1 cellular context compared by ENCODE assay signal in the genomic region with DNA sequence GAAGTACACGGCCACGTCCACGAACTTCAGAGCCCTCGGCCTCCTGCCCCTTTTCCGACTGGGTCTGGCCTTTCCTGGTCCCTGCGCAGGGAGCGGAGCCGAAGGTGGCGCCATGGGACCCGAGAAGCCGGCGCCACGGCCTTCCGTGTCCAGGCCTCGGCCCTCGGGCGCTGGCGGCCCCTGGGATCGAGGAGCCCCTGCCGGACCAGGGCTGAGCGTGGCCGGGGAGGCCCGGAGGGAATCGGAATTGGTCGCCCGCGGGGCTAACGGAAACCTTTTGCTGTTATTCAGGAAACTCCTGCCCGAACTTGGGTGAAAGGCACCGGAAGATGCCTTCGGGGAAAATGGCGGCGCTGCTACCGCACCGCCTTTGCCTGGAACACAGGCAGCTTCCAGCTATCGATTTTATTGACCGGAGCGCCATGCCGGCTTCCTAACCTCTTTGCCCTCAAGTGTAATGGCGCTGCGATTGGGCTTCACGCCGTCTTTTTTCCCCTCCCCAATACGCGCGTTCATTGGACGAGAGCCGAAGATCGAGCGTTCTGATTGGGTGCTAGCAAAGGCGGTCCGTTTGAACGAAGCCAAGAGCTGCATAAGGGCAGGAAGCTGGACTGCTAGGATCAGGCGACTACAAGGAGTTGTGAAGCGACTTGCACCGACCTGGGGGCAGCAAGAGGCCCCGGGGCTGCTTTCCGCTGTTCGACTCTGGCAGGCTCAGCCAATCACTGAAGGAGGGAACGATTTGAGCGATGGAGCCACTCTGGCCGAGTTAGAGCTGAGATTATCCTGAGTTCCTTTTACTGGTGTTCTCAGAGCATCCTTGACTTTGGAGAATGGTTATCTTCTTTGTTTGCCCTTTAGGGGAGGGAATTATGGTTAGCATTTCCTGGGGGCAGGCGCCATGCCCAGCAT.
TF ChIP-seq lines count a peak whose summit lies in the region.

TSS of gene ZNF689 (minus strand) at position 462 of the 912 bp plus-strand sequence. CDS start at position 114, 348 bp downstream.

TF ChIP-seq in GM12878, 131 proteins besides CTCF, POLR2A, EP300 and RAD21 (continued from another document):
- TF ChIP-seq IKZF1 (conservative IDR thresholded peaks at IDR 0.05) (peak; percentile 97), NBN (IDR thresholded peaks at IDR 0.05) (peak; percentile 57; the same call in 1 of the 2 replicates), RB1 (IDR thresholded peaks at IDR 0.05; ENCODE audit: borderline replicate concordance) (0 out of 2 replicates have a peak, but pooled peaks have one; percentile 58), NR2F1 (conservative IDR thresholded peaks at IDR 0.05) (peak; percentile 59; the same call in 1 of the 2 replicates), ATF2 (IDR thresholded peaks at IDR 0.05; ENCODE audit: low read length) (no peak), SREBF1 (IDR thresholded peaks at IDR 0.05; ENCODE audit: low read length) (no peak), YY1 (IDR thresholded peaks at IDR 0.05; ENCODE audit: low read depth, low read length) (peak; percentile 99), PAX8 (IDR thresholded peaks at IDR 0.05) (no peak), SP1 (IDR thresholded peaks at IDR 0.05; ENCODE audit: low read depth, low read length) (peak; percentile 100), FOXK2 (IDR thresholded peaks at IDR 0.05) (no peak), EGR1 (IDR thresholded peaks at IDR 0.05; ENCODE audit: borderline replicate concordance in 1 of 2, low read depth in 2 of 2, low read length in 2 of 2) (0 out of 3 replicates have a peak, but pooled peaks of 1 of the 2 experiments have one; percentile 11), KDM1A (IDR thresholded peaks at IDR 0.05; ENCODE audit: borderline replicate concordance) (no peak), ETV6 (conservative IDR thresholded peaks at IDR 0.05 in 1 of 2, IDR thresholded peaks at IDR 0.05 in 1 of 2; ENCODE audit: borderline replicate concordance in 1 of 2, low read depth in 1 of 2) (no peak), KAT2A (conservative IDR thresholded peaks at IDR 0.05; ENCODE audit: control insufficient read depth, low read depth, low read length) (no peak), NFIC (IDR thresholded peaks at IDR 0.05; ENCODE audit: low read depth, low read length) (no peak), ZBTB11 (CRISPR knock-in tag; IDR thresholded peaks at IDR 0.05) (no peak)
- TF ChIP-seq, protein P1, sequence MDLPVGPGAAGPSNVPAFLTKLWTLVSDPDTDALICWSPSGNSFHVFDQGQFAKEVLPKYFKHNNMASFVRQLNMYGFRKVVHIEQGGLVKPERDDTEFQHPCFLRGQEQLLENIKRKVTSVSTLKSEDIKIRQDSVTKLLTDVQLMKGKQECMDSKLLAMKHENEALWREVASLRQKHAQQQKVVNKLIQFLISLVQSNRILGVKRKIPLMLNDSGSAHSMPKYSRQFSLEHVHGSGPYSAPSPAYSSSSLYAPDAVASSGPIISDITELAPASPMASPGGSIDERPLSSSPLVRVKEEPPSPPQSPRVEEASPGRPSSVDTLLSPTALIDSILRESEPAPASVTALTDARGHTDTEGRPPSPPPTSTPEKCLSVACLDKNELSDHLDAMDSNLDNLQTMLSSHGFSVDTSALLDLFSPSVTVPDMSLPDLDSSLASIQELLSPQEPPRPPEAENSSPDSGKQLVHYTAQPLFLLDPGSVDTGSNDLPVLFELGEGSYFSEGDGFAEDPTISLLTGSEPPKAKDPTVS (IDR thresholded peaks at IDR 0.05; ENCODE audit: low read depth, low read length), result no peak
- TF ChIP-seq, protein P2, sequence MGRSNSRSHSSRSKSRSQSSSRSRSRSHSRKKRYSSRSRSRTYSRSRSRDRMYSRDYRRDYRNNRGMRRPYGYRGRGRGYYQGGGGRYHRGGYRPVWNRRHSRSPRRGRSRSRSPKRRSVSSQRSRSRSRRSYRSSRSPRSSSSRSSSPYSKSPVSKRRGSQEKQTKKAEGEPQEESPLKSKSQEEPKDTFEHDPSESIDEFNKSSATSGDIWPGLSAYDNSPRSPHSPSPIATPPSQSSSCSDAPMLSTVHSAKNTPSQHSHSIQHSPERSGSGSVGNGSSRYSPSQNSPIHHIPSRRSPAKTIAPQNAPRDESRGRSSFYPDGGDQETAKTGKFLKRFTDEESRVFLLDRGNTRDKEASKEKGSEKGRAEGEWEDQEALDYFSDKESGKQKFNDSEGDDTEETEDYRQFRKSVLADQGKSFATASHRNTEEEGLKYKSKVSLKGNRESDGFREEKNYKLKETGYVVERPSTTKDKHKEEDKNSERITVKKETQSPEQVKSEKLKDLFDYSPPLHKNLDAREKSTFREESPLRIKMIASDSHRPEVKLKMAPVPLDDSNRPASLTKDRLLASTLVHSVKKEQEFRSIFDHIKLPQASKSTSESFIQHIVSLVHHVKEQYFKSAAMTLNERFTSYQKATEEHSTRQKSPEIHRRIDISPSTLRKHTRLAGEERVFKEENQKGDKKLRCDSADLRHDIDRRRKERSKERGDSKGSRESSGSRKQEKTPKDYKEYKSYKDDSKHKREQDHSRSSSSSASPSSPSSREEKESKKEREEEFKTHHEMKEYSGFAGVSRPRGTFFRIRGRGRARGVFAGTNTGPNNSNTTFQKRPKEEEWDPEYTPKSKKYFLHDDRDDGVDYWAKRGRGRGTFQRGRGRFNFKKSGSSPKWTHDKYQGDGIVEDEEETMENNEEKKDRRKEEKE (IDR thresholded peaks at IDR 0.05), result no peak
TF ChIP-seq in GM12878: peak in this region for 54.
